In the genomic region with DNA sequence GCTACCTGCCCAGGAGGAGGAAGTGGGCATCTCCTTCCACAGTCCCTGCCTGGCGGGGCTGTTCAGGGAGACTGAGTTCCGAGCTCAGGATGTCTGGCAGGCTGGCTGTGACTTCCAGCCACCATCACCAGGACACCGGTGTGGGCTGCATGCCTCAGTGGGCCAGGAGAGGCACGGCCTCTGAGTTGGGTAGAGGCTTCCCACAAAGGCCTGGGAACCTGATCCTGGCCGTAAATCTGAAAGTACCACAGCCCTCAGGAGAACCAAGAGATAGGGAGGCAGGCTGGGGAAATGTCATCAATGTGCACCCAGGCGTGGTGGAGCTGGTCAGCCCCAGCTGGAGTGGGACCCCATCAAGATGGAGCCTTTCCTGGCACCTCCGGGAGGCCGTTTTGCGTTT, we compare ENCODE assay signal across 13 cellular contexts. TPM values are rescaled to one million over a fixed set of nuclear protein-coding genes. Genes with fewer than 3 reads are reported as not detected.
DNase-seq lines count a peak whose midpoint lies in the region; ATAC-seq and TF ChIP-seq lines count a peak whose summit lies in the region.
"Had no signal": no experiment of that assay in that cellular context is flagged by ENCODE, and none has a peak within 500 bp of the region (broad histone marks: within the 10 kb centered on the region; RNA-seq: fewer than 3 reads in every experiment).

No MANE protein-coding gene starts in this region.

- no peak for ATAC-seq in HG03457 (IDR thresholded peaks at IDR 0.05; ENCODE audit: unreplicated experiment)
- ATAC-seq: A549, GM12878, HCT116 had no signal

- H3F3A ChIP-seq in smooth muscle cell (ENCODE audit: low read depth), result no peaks in the 10 kb centered on the region

- H3K36me3 ChIP-seq in H7 (replicated peaks; ENCODE audit: control insufficient read depth, insufficient read depth, low read length) (peaks cover 16% of the 10 kb centered on the region), smooth muscle cell (ENCODE audit: low read depth) (no peaks in the 10 kb centered on the region)

- H3K9me3 ChIP-seq in smooth muscle cell (replicated peaks; ENCODE audit: low read depth), result no peaks in the 10 kb centered on the region
- H3K9me3 ChIP-seq: BE2C had no signal

- no peaks in the 10 kb centered on the region for H3K27me3 ChIP-seq in H7 (ENCODE audit: control insufficient read depth, insufficient read depth, low read length)
- no peaks in the 10 kb centered on the region for H3K27me3 ChIP-seq in smooth muscle cell (ENCODE audit: low read depth)
- H3K27me3 ChIP-seq: BE2C had no signal

- no peak for TF ChIP-seq CTCF in GM13977 (IDR thresholded peaks at IDR 0.05; ENCODE audit: extremely low read depth, insufficient read depth, missing control alignments)
- TF ChIP-seq CTCF in smooth muscle cell (IDR thresholded peaks at IDR 0.05; ENCODE audit: borderline replicate concordance, insufficient read depth, poor library complexity, severe bottlenecking), result no peak

- in situ Hi-C loops in GM13977 (cut with MboI; ENCODE audit: low pct_unique_long_range_greater_than_20kb, low sequenced_read_pairs, unreplicated experiment), result no loop called here

- H3K4me3 ChIP-seq in H7 (ENCODE audit: insufficient read depth, low read depth, low read length) (no peak overlapping the region), smooth muscle cell (no peak overlapping the region)
- H3K4me3 ChIP-seq: A549, GM12878 had no signal

- no peak overlapping the region for H3K27ac ChIP-seq in smooth muscle cell (ENCODE audit: low read depth)
- H3K27ac ChIP-seq: C4-2B had no signal

- H4K20me1 ChIP-seq in smooth muscle cell (ENCODE audit: low read depth), result no peaks in the 10 kb centered on the region

- H3K4me1 ChIP-seq in smooth muscle cell (ENCODE audit: low read depth), result no peaks in the 10 kb centered on the region

- no peak overlapping the region for H2AFZ ChIP-seq in smooth muscle cell (ENCODE audit: low read depth)

- H3K79me2 ChIP-seq in smooth muscle cell (ENCODE audit: low read depth), result no peaks in the 10 kb centered on the region

- H3K9ac ChIP-seq in smooth muscle cell (ENCODE audit: low read depth), result no peak overlapping the region

- 97% methylated on average over 9 of the region's 9 CpGs for WGBS in smooth muscle cell (ENCODE audit: low lambda C conversion rate)

- peak; percentile 7 for DNase-seq in GM13977 (ENCODE audit: low spot score)
- peak; percentile 18 for DNase-seq in H7
- peak; percentile 68 for DNase-seq in left kidney (ENCODE audit: low read depth, low spot score)
- DNase-seq in smooth muscle cell (lab: John Stamatoyannopoulos, UW; ENCODE audit: unreplicated experiment), result no peak
- no peak for DNase-seq in midbrain (lab: John Stamatoyannopoulos, UW)
- DNase-seq: BE2C; CD4-positive, alpha-beta memory T cell; DMS79 had no signal

- peak overlapping the region; percentile 49 for H3K4me2 ChIP-seq in smooth muscle cell
- H3K4me2 ChIP-seq: A549 had no signal

RNA-seq across cellular contexts. Expression of a gene that starts 29.2 kb away (rescaled TPM):
- 61.5 and 82.5 TPM in 2 replicates for total RNA-seq in H7 (2014; rRNA removed; shearing (Covaris generic))
- total RNA-seq in smooth muscle cell, result 39.2 and 40.9 TPM in 2 replicates
- polyA plus RNA-seq in smooth muscle cell, result 54.3 and 59.2 TPM in 2 replicates

Comparison
In these comparisons a context has a peak if more than half of its experiments do, and no peak if none do; other contexts are left out.
1. DNase-seq: peak in GM13977 (single experiment), H7 (single experiment) and left kidney (single experiment); none in smooth muscle cell (single experiment) and midbrain (single experiment).